Comparison of ENCODE assay signal across 30 cellular contexts in the genomic region with DNA sequence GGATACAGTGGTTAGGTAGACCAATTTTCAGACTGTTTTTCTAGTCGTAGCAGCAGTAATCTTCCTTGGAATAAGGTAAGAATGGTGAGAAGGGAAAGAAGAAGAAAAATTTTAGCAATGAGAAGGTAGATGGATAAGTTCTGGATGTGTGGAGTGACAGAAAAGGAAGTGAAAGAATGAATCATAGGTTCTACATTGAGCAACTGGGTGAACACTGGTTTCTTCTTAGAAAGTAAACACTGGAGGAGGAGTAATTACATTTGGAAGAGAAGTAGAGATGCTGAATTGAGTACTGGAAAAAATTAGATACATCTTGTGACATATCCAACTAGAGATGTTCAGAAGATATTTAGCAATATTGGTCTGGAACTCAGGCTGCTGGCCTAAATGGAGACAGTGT.
DNase-seq lines count a peak whose midpoint lies in the region; ATAC-seq, FAIRE-seq and TF ChIP-seq lines count a peak whose summit lies in the region.
"Had no signal": no experiment of that assay in that cellular context is flagged by ENCODE, and none has a peak within 500 bp of the region (broad histone marks: within the 10 kb centered on the region; RNA-seq: fewer than 3 reads in every experiment).

No MANE protein-coding gene starts in this region.

- H3K27ac Mint-ChIP-seq in activated T-cell treated with anti-CD3 and anti-CD28 coated beads, Interleukin-2, amount 50 U/mL, for 24 hours = no peak overlapping the region
- H3K27ac Mint-ChIP-seq: activated naive CD8-positive, alpha-beta T cell treated with anti-CD3 and anti-CD28 coated beads for 36 hours; activated T-helper 2 cell treated with anti-CD3 and anti-CD28 coated beads, Interferon-gamma antibody, Interleukin-2, Interleukin-4, amounts not matched to agents 10 μg/mL and 5 μg/mL and 100 μg/mL, durations not matched to agents 14 hours and 24 hours and 36 hours; B cell; nephron had no signal

- no peaks in the 10 kb centered on the region for H3K27me3 Mint-ChIP-seq in activated T-cell treated with anti-CD3 and anti-CD28 coated beads, Interleukin-2, amount 50 U/mL, for 24 hours
- H3K27me3 Mint-ChIP-seq: activated naive CD8-positive, alpha-beta T cell treated with anti-CD3 and anti-CD28 coated beads for 36 hours; B cell had no signal

- no peak overlapping the region for H3K27ac ChIP-seq in gastrocnemius medialis
- H3K27ac ChIP-seq: epithelial cell of prostate, hepatocyte, parathyroid adenoma, Peyer's patch, SK-N-MC, upper lobe of right lung, WERI-Rb-1 had no signal

- intact Hi-C loops in gastrocnemius medialis (cut with DNase I; ENCODE audit: low total_unique reads) = no loop called here

- peaks cover 7% of the 10 kb centered on the region for H3K9me3 Mint-ChIP-seq in activated T-cell treated with anti-CD3 and anti-CD28 coated beads, Interleukin-2, amount 50 U/mL, for 24 hours
- H3K9me3 Mint-ChIP-seq: activated T-helper 2 cell treated with anti-CD3 and anti-CD28 coated beads, Interferon-gamma antibody, Interleukin-2, Interleukin-4, amounts not matched to agents 10 μg/mL and 5 μg/mL and 100 μg/mL, durations not matched to agents 14 hours and 24 hours and 36 hours had no signal

- in situ Hi-C loops in gastrocnemius medialis (cut with MboI; ENCODE audit: low sequenced_read_pairs in 4 of 4) = no loop called here

- H3K4me1 Mint-ChIP-seq in activated T-cell treated with anti-CD3 and anti-CD28 coated beads, Interleukin-2, amount 50 U/mL, for 24 hours (ENCODE audit: low read depth) = no peaks in the 10 kb centered on the region
- H3K4me1 Mint-ChIP-seq: activated naive CD8-positive, alpha-beta T cell treated with anti-CD3 and anti-CD28 coated beads for 36 hours; B cell; nephron had no signal

- TF ChIP-seq CTCF in NB4 (IDR thresholded peaks at IDR 0.05; ENCODE audit: low read depth, low read length) (no peak), gastrocnemius medialis (IDR thresholded peaks at IDR 0.05 in 4 of 5, conservative IDR thresholded peaks at IDR 0.05 in 1 of 5) (no peak)

- no peak for TF ChIP-seq POLR2A in GM12891 (IDR thresholded peaks at IDR 0.05; ENCODE audit: low read depth, low read length)
- TF ChIP-seq POLR2A in NB4 (IDR thresholded peaks at IDR 0.05; ENCODE audit: extremely low read depth, insufficient read length) = no peak
- no peak for TF ChIP-seq POLR2A in gastrocnemius medialis (IDR thresholded peaks at IDR 0.05)

- FAIRE-seq in GM12891 (lab: Jason Lieb, UNC) = no peak
- FAIRE-seq: A204.1 had no signal

- ATAC-seq in gastrocnemius medialis = no peak
- ATAC-seq: left ventricle myocardium superior, sciatic nerve, upper lobe of right lung had no signal

- DNase-seq in GM12891 (ENCODE audit: insufficient read length, low spot score) = no peak
- DNase-seq in H4 (ENCODE audit: low spot score) = peak; percentile 3
- DNase-seq in NB4 (ENCODE audit: low read depth) = peak; percentile 43
- peak; percentile 54 for DNase-seq in SKM-1 treated with dmso at 0.1 percent for 144 hours (lab: John Stamatoyannopoulos, UW; ENCODE audit: unreplicated experiment)
- no peak for DNase-seq in gastrocnemius medialis
- no peak for DNase-seq in activated CD4-positive, alpha-beta T cell treated with anti-CD3 and anti-CD28 coated beads for 4 hours
- no peak for DNase-seq in DMS153 treated with DMSO at 0.1 percent for 48 hours (lab: John Stamatoyannopoulos, UW; ENCODE audit: unreplicated experiment)
- no peak for DNase-seq in activated T-cell treated with anti-CD3 and anti-CD28 coated beads, Interleukin-2, amount 50 U/mL, for 24 hours
- DNase-seq: activated naive CD8-positive, alpha-beta T cell treated with anti-CD3 and anti-CD28 coated beads for 36 hours; cerebellar nuclear complex; DND-41; foreskin fibroblast; left ventricle myocardium superior; NCI-H146; NCI-H2171 treated with DMSO at 0.1 percent for 48 hours; NCI-H748 treated with DMSO at 0.1 percent for 48 hours; Peyer's patch; stimulated activated CD4-positive, alpha-beta T cell treated with anti-CD3 and anti-CD28 coated beads, Interleukin-15, amount 100 ng/mL, for 24 hours; stimulated activated CD8-positive, alpha-beta memory T cell treated with anti-CD3 and anti-CD28 coated beads, Interleukin-4, amount 100 ng/mL, for 48 hours; upper lobe of right lung; WERI-Rb-1 had no signal

- no peaks in the 10 kb centered on the region for H3K36me3 ChIP-seq in gastrocnemius medialis
- H3K36me3 ChIP-seq: Peyer's patch, upper lobe of right lung, WERI-Rb-1 had no signal

- H3K36me3 Mint-ChIP-seq in activated T-cell treated with anti-CD3 and anti-CD28 coated beads, Interleukin-2, amount 50 U/mL, for 24 hours (ENCODE audit: low read depth) = no peaks in the 10 kb centered on the region
- H3K36me3 Mint-ChIP-seq: activated naive CD8-positive, alpha-beta T cell treated with anti-CD3 and anti-CD28 coated beads for 36 hours had no signal

- H3K9me3 ChIP-seq in gastrocnemius medialis = no peaks in the 10 kb centered on the region
- H3K9me3 ChIP-seq: Peyer's patch, upper lobe of right lung had no signal

- no peaks in the 10 kb centered on the region for H3K4me1 ChIP-seq in gastrocnemius medialis
- H3K4me1 ChIP-seq: parathyroid adenoma, Peyer's patch, upper lobe of right lung had no signal

- no peaks in the 10 kb centered on the region for H3K27me3 ChIP-seq in gastrocnemius medialis
- H3K27me3 ChIP-seq: hepatocyte, Peyer's patch, upper lobe of right lung had no signal

- no peak overlapping the region for H3K4me3 ChIP-seq in NB4 (ENCODE audit: low read depth, low read length)
- no peak overlapping the region for H3K4me3 ChIP-seq in gastrocnemius medialis
- H3K4me3 ChIP-seq: hepatocyte, Peyer's patch, SK-N-MC, upper lobe of right lung had no signal

- H3K4me3 Mint-ChIP-seq in activated T-cell treated with anti-CD3 and anti-CD28 coated beads, Interleukin-2, amount 50 U/mL, for 24 hours = no peak overlapping the region
- H3K4me3 Mint-ChIP-seq: activated naive CD8-positive, alpha-beta T cell treated with anti-CD3 and anti-CD28 coated beads for 36 hours; B cell; nephron had no signal

TF ChIP-seq in GM12891, 5 proteins besides CTCF, POLR2A, EP300 and RAD21:
- TF ChIP-seq SPI1 (IDR thresholded peaks at IDR 0.05; ENCODE audit: low read depth, low read length) (peak; percentile 81), POU2F2 (IDR thresholded peaks at IDR 0.05; ENCODE audit: low read depth, low read length) (no peak)

Comparison
In these comparisons a context has a peak if more than half of its experiments do, and no peak if none do; other contexts are left out.
1. DNase-seq: peak in H4 (single experiment), NB4 (single experiment) and SKM-1 treated with dmso at 0.1 percent for 144 hours (single experiment); none in GM12891 (single experiment), gastrocnemius medialis (0 of 2), activated CD4-positive, alpha-beta T cell treated with anti-CD3 and anti-CD28 coated beads for 4 hours (0 of 2), DMS153 treated with DMSO at 0.1 percent for 48 hours (single experiment) and activated T-cell treated with anti-CD3 and anti-CD28 coated beads, Interleukin-2, amount 50 U/mL, for 24 hours (single experiment).